Comparison of ENCODE assay signal across 1 cellular context in genomic region chr5:132490484-132491367, GRCh38.
TF ChIP-seq lines count a peak whose summit lies in the region.

IRF1 (minus strand) TSS chr5:132490773; CDS start chr5:132489478, 1,295 bp downstream.

TF ChIP-seq in WTC11, 78 proteins besides CTCF, POLR2A, EP300 and RAD21 (continued from another document):
- TF ChIP-seq FOXP4 (CRISPR knock-in tag; IDR thresholded peaks at IDR 0.05): peak; percentile 11; the same call in 1 of the 2 replicates
- TF ChIP-seq SMAD4 (CRISPR knock-in tag; IDR thresholded peaks at IDR 0.05): no peak
- TF ChIP-seq FOXK1 (CRISPR knock-in tag; IDR thresholded peaks at IDR 0.05): peak; percentile 80
- peak; percentile 30; the same call in 1 of the 2 replicates for TF ChIP-seq ATF2 (CRISPR knock-in tag; IDR thresholded peaks at IDR 0.05; ENCODE audit: borderline replicate concordance, low read depth)
- TF ChIP-seq ETV6 (CRISPR knock-in tag; IDR thresholded peaks at IDR 0.05): no peak
- peak; percentile 71; the same call in 1 of the 2 replicates for TF ChIP-seq ZNF281 (CRISPR knock-in tag; IDR thresholded peaks at IDR 0.05)
- peak; percentile 31; the same call in 1 of the 2 replicates for TF ChIP-seq NFYB (CRISPR knock-in tag; conservative IDR thresholded peaks at IDR 0.05; ENCODE audit: low read depth)
- TF ChIP-seq STAT6 (CRISPR knock-in tag; conservative IDR thresholded peaks at IDR 0.05; ENCODE audit: low read depth): no peak
- no peak for TF ChIP-seq ZMAT4 (CRISPR knock-in tag; IDR thresholded peaks at IDR 0.05)
- no peak for TF ChIP-seq CDX4 (CRISPR knock-in tag; IDR thresholded peaks at IDR 0.05; ENCODE audit: borderline replicate concordance)
- TF ChIP-seq ZNF232 (CRISPR knock-in tag; IDR thresholded peaks at IDR 0.05): peak; percentile 36; the same call in 1 of the 2 replicates
- TF ChIP-seq MAX (CRISPR knock-in tag; IDR thresholded peaks at IDR 0.05): peak; percentile 80; the same call in 1 of the 2 replicates
- TF ChIP-seq IRF1 (CRISPR knock-in tag; IDR thresholded peaks at IDR 0.05): 0 out of 2 replicates have a peak, but pooled peaks have one; percentile 57
- TF ChIP-seq GTF2I (CRISPR knock-in tag; conservative IDR thresholded peaks at IDR 0.05): no peak
- TF ChIP-seq ZNF512 (CRISPR knock-in tag; IDR thresholded peaks at IDR 0.05; ENCODE audit: borderline replicate concordance): no peak
- no peak for TF ChIP-seq ZNF532 (CRISPR knock-in tag; IDR thresholded peaks at IDR 0.05; ENCODE audit: borderline replicate concordance)
- TF ChIP-seq SOX15 (CRISPR knock-in tag; IDR thresholded peaks at IDR 0.05): no peak
- no peak for TF ChIP-seq AR (CRISPR knock-in tag; IDR thresholded peaks at IDR 0.05)
- TF ChIP-seq GABPB1 (CRISPR knock-in tag; IDR thresholded peaks at IDR 0.05): peak; percentile 15; the same call in 1 of the 2 replicates
- TF ChIP-seq CREM (CRISPR knock-in tag; IDR thresholded peaks at IDR 0.05): 0 out of 2 replicates have a peak, but pooled peaks have one; percentile 40
- TF ChIP-seq RELA (CRISPR knock-in tag; IDR thresholded peaks at IDR 0.05; ENCODE audit: borderline replicate concordance): peak; percentile 3; the same call in 1 of the 2 replicates
- TF ChIP-seq USF1 (CRISPR knock-in tag; IDR thresholded peaks at IDR 0.05): peak; percentile 52
